ENCODE assay signal across 30 cellular contexts in genomic region chr2:222779145-222779832, GRCh38.
"Had no signal": no experiment of that assay in that cellular context is flagged by ENCODE, and none has a peak within 500 bp of the region (broad histone marks: within the 10 kb centered on the region; RNA-seq: fewer than 3 reads in every experiment).

No MANE protein-coding gene starts in this region.

- H3K4me3 ChIP-seq: neural progenitor cell, ovary, prostate gland, skin epidermis, smooth muscle cell, spleen, suprapubic skin, testis, tibial artery, transverse colon, upper lobe of right lung, uterus had no signal

- H3K9ac ChIP-seq: neural progenitor cell had no signal

- H3K27me3 ChIP-seq: neural progenitor cell, ovary, spleen, suprapubic skin, testis, tibial artery, transverse colon, upper lobe of right lung, uterus had no signal

- H3K4me3 Mint-ChIP-seq: naive thymus-derived CD4-positive, alpha-beta T cell; natural killer cell; nephron; neural progenitor cell; stimulated activated memory B cell treated with anti-CD40 and anti-IgM and Interleukin-4, amounts not matched to agents 10 μg/mL and 1 μg/mL and 100 μg/mL, for 72 hours; stimulated activated naive CD8-positive, alpha-beta T cell treated with anti-CD3 and anti-CD28 coated beads, Interleukin-15, amount 100 ng/mL, for 72 hours; type B pancreatic cell had no signal

- H3K27ac Mint-ChIP-seq: naive thymus-derived CD4-positive, alpha-beta T cell; natural killer cell; nephron; neural progenitor cell; stimulated activated memory B cell treated with anti-CD40 and anti-IgM and Interleukin-4, amounts not matched to agents 10 μg/mL and 1 μg/mL and 100 μg/mL, for 72 hours; stimulated activated naive CD8-positive, alpha-beta T cell treated with anti-CD3 and anti-CD28 coated beads, Interleukin-15, amount 100 ng/mL, for 72 hours; type B pancreatic cell had no signal

- H3K36me3 ChIP-seq: neural progenitor cell, ovary, prostate gland, spleen, suprapubic skin, tibial artery, transverse colon, upper lobe of right lung, uterus had no signal

- H3K9me3 Mint-ChIP-seq: nephron; neural progenitor cell; stimulated activated memory B cell treated with anti-CD40 and anti-IgM and Interleukin-4, amounts not matched to agents 10 μg/mL and 1 μg/mL and 100 μg/mL, for 72 hours had no signal

- ATAC-seq: naive thymus-derived CD4-positive, alpha-beta T cell; natural killer cell; right cardiac atrium; sciatic nerve; stimulated activated memory B cell treated with anti-CD40 and anti-IgM and Interleukin-4, amounts not matched to agents 10 μg/mL and 1 μg/mL and 100 μg/mL, for 72 hours; stimulated activated naive CD8-positive, alpha-beta T cell treated with anti-CD3 and anti-CD28 coated beads, Interleukin-15, amount 100 ng/mL, for 72 hours; stimulated activated naive CD8-positive, alpha-beta T cell treated with anti-CD3 and anti-CD28 coated beads, Interleukin-15, Interleukin-2, amounts not matched to agents 100 U/mL and 50 U/mL, for 24 hours; upper lobe of right lung had no signal

- H3K9me3 ChIP-seq: ovary, prostate gland, spleen, suprapubic skin, testis, tibial artery, transverse colon, upper lobe of right lung, uterus had no signal

- H3K4me1 Mint-ChIP-seq: naive thymus-derived CD4-positive, alpha-beta T cell; natural killer cell; nephron; stimulated activated memory B cell treated with anti-CD40 and anti-IgM and Interleukin-4, amounts not matched to agents 10 μg/mL and 1 μg/mL and 100 μg/mL, for 72 hours; stimulated activated naive CD8-positive, alpha-beta T cell treated with anti-CD3 and anti-CD28 coated beads, Interleukin-15, amount 100 ng/mL, for 72 hours had no signal

- H2AFZ ChIP-seq: neural progenitor cell had no signal

- H3K4me1 ChIP-seq: neural progenitor cell, prostate gland, spleen, suprapubic skin, tibial artery, transverse colon, upper lobe of right lung, uterus had no signal

- H3K27ac ChIP-seq: neural progenitor cell, ovary, prostate gland, skin epidermis, spleen, suprapubic skin, testis, tibial artery, transverse colon, upper lobe of right lung, uterus had no signal

- H3K4me2 ChIP-seq: neural progenitor cell, smooth muscle cell had no signal

- DNase-seq: naive thymus-derived CD4-positive, alpha-beta T cell; natural killer cell; occipital lobe; ovary; retina; right cardiac atrium; spleen; stimulated activated CD4-positive, alpha-beta T cell treated with anti-CD3 and anti-CD28 coated beads, Interleukin-12 subunit alpha, Interleukin-12 subunit beta, amount 100 ng/mL, for 4 hours; stimulated activated CD4-positive, alpha-beta T cell treated with anti-CD3 and anti-CD28 coated beads, Interleukin-1b, Interleukin-23, amount 100 ng/mL, for 48 hours; stimulated activated CD4-positive, alpha-beta T cell treated with anti-CD3 and anti-CD28 coated beads, Interleukin-4, amount 100 ng/mL, for 1 hour; stimulated activated CD4-positive, alpha-beta T cell treated with anti-CD3 and anti-CD28 coated beads, Interleukin-4, amount 100 ng/mL, for 4 hours; stimulated activated CD8-positive, alpha-beta memory T cell treated with anti-CD3 and anti-CD28 coated beads, Interleukin-4, amount 100 ng/mL, for 48 hours; stimulated activated naive CD4-positive, alpha-beta T cell; stimulated activated naive CD8-positive, alpha-beta T cell treated with anti-CD3 and anti-CD28 coated beads, Interleukin-15, amount 100 ng/mL, for 72 hours; stimulated activated naive CD8-positive, alpha-beta T cell treated with anti-CD3 and anti-CD28 coated beads, Interleukin-15, Interleukin-2, amounts not matched to agents 100 U/mL and 50 U/mL, for 24 hours; substantia nigra; testis; tibial artery; transverse colon; upper lobe of right lung; uterus had no signal

- H3K36me3 Mint-ChIP-seq: natural killer cell; neural progenitor cell; stimulated activated memory B cell treated with anti-CD40 and anti-IgM and Interleukin-4, amounts not matched to agents 10 μg/mL and 1 μg/mL and 100 μg/mL, for 72 hours; type B pancreatic cell had no signal
